1 cellular context compared by ENCODE assay signal in genomic region chr2:216274194-216274593, GRCh38.
TF ChIP-seq lines count a peak whose summit lies in the region.

No MANE protein-coding gene starts in this region.

TF ChIP-seq in GM12878, 131 proteins besides CTCF, POLR2A, EP300 and RAD21 (continued from another document):
- TF ChIP-seq E2F8 (IDR thresholded peaks at IDR 0.05; ENCODE audit: low read depth, partially characterized antibody) = no peak
- no peak for TF ChIP-seq TCF3 (IDR thresholded peaks at IDR 0.05; ENCODE audit: borderline replicate concordance, insufficient read depth, low read depth, low read length)
- no peak for TF ChIP-seq MEF2B (IDR thresholded peaks at IDR 0.05; ENCODE audit: partially characterized antibody, poor library complexity, severe bottlenecking)
- no peak for TF ChIP-seq ZNF622 (IDR thresholded peaks at IDR 0.05)
- TF ChIP-seq SKIL (IDR thresholded peaks at IDR 0.05; ENCODE audit: low read depth, poor library complexity, severe bottlenecking) = no peak
- no peak for TF ChIP-seq GATAD2B (conservative IDR thresholded peaks at IDR 0.05; ENCODE audit: low read depth)
- no peak for TF ChIP-seq POLR2AphosphoS5 (IDR thresholded peaks at IDR 0.05; ENCODE audit: low read length)
- no peak for TF ChIP-seq E4F1 (IDR thresholded peaks at IDR 0.05; ENCODE audit: borderline replicate concordance, partially characterized antibody)
